In the genomic region with DNA sequence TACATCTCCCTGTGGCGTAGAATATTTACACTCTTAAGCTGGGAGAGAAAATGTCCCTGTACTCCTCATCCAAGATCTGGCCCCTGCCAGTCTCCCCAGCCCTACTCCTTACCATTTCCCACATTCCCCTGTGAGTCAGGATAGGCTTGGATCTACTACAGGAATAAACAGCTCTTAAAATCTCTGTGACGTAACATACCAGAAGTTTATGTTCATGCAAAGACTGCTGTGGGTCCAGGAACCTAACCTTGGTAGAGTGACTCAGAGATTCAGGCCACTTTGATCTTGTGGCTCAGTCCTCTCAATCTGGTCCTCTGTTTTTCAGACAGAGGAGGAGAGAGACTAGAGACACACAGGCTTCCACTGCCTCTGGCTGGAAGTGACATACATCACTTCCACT, we compare ENCODE assay signal across 23 cellular contexts. TPM values are rescaled to one million over a fixed set of nuclear protein-coding genes. Genes with fewer than 3 reads are reported as not detected.
"Had no signal": no experiment of that assay in that cellular context is flagged by ENCODE, and none has a peak within 500 bp of the region (broad histone marks: within the 10 kb centered on the region; RNA-seq: fewer than 3 reads in every experiment).

No MANE protein-coding gene starts in this region.

- H3K36me3 ChIP-seq: neural progenitor cell, thyroid gland had no signal

- H3K4me2 ChIP-seq: neural progenitor cell had no signal

- H3K27me3 ChIP-seq: neural progenitor cell, thyroid gland had no signal

- H3K9me3 ChIP-seq: psoas muscle, thyroid gland had no signal

- ATAC-seq: activated naive CD8-positive, alpha-beta T cell treated with anti-CD3 and anti-CD28 coated beads, Interleukin-2, amount 50 U/mL, for 24 hours; left colon; psoas muscle; stimulated activated naive B cell treated with anti-CD40 and anti-IgM and Interleukin-4, amounts not matched to agents 10 μg/mL and 1 μg/mL and 100 μg/mL, for 72 hours had no signal

- H3K27ac ChIP-seq: neural progenitor cell, psoas muscle, thyroid gland, VCaP had no signal

- H3K9ac ChIP-seq: neural progenitor cell had no signal

- H3K4me1 ChIP-seq: neural progenitor cell, psoas muscle, thyroid gland had no signal

- H3K36me3 Mint-ChIP-seq: neural progenitor cell had no signal

- DNase-seq: activated CD4-positive, alpha-beta T cell treated with anti-CD3 and anti-CD28 coated beads for 1 hour; activated CD4-positive, alpha-beta T cell treated with anti-CD3 and anti-CD28 coated beads, Interleukin-2, amount 50 U/mL, for 4 hours; activated naive CD4-positive, alpha-beta T cell treated with anti-CD3 and anti-CD28 coated beads for 36 hours; activated naive CD8-positive, alpha-beta T cell treated with anti-CD3 and anti-CD28 coated beads, Interleukin-2, amount 50 U/mL, for 24 hours; foreskin melanocyte; left colon; naive B cell; psoas muscle; stimulated activated CD4-positive, alpha-beta T cell treated with anti-CD3 and anti-CD28 coated beads, Interleukin-15, amount 100 ng/mL, for 24 hours; stimulated activated CD4-positive, alpha-beta T cell treated with anti-CD3 and anti-CD28 coated beads, Interleukin-4, amount 100 ng/mL, for 1 hour; stimulated activated naive B cell treated with anti-CD40 and anti-IgM and Interleukin-4, amounts not matched to agents 10 μg/mL and 1 μg/mL and 100 μg/mL, for 72 hours; T-helper 1 cell; thyroid gland had no signal

- H2AFZ ChIP-seq: neural progenitor cell had no signal

- H3K4me3 ChIP-seq: lung, neural progenitor cell, psoas muscle, thyroid gland had no signal

- H3K27ac Mint-ChIP-seq: activated naive CD4-positive, alpha-beta T cell treated with anti-CD3 and anti-CD28 coated beads for 36 hours; activated naive CD8-positive, alpha-beta T cell treated with anti-CD3 and anti-CD28 coated beads, Interleukin-2, amount 50 U/mL, for 24 hours; activated T-helper 2 cell treated with anti-CD3 and anti-CD28 coated beads, Interferon-gamma antibody, Interleukin-2, Interleukin-4, amounts not matched to agents 10 μg/mL and 5 μg/mL and 100 μg/mL, durations not matched to agents 14 hours and 24 hours and 36 hours; neural progenitor cell; stimulated activated naive B cell treated with anti-CD40 and anti-IgM and Interleukin-4, amounts not matched to agents 10 μg/mL and 1 μg/mL and 100 μg/mL, for 72 hours had no signal

- H3K4me1 Mint-ChIP-seq: activated naive CD8-positive, alpha-beta T cell treated with anti-CD3 and anti-CD28 coated beads, Interleukin-2, amount 50 U/mL, for 24 hours; naive B cell; stimulated activated naive B cell treated with anti-CD40 and anti-IgM and Interleukin-4, amounts not matched to agents 10 μg/mL and 1 μg/mL and 100 μg/mL, for 72 hours had no signal

- FAIRE-seq: colon had no signal

- H3K4me3 Mint-ChIP-seq: activated naive CD4-positive, alpha-beta T cell treated with anti-CD3 and anti-CD28 coated beads for 36 hours; activated naive CD8-positive, alpha-beta T cell treated with anti-CD3 and anti-CD28 coated beads, Interleukin-2, amount 50 U/mL, for 24 hours; naive B cell; neural progenitor cell; stimulated activated naive B cell treated with anti-CD40 and anti-IgM and Interleukin-4, amounts not matched to agents 10 μg/mL and 1 μg/mL and 100 μg/mL, for 72 hours had no signal

RNA-seq across cellular contexts. Expression of gene GPR6, which starts 38.5 kb away (rescaled TPM):
- total RNA-seq: activated naive CD4-positive, alpha-beta T cell treated with anti-CD3 and anti-CD28 coated beads for 36 hours; activated T-helper 2 cell treated with anti-CD3 and anti-CD28 coated beads, Interferon-gamma antibody, Interleukin-2, Interleukin-4, amounts not matched to agents 10 μg/mL and 5 μg/mL and 100 μg/mL, durations not matched to agents 14 hours and 24 hours and 36 hours; cardiac septum; left colon; lung; mononuclear cell; osteocyte; psoas muscle; thyroid gland; urinary bladder had no signal
- polyA plus RNA-seq: esophagus, lung, psoas muscle, urinary bladder had no signal
